Comparison of ENCODE assay signal across 1 cellular context in the genomic region with DNA sequence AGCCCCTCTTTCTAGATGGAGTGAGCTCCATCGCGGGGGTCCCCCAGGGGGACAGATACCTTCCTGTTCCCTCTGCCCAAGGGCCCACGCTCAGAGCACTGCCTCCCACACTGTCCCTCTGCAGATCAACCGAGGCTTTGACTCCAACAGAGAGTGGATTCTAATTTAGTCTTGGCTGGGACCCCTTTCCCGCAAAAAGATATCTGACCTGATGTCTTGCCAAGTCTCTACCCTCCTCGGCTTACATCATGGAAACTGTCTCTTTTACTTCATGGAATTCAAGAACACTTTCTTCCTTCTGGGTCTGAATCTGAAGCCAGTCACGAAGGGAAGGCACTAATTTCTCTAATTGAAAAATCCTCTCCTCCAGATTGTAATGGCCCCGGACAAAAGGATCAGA.
TF ChIP-seq lines count a peak whose summit lies in the region.

No MANE protein-coding gene starts in this region.

TF ChIP-seq in HCT116, 20 proteins besides CTCF, POLR2A, EP300 and RAD21:
- TF ChIP-seq, protein P1, sequence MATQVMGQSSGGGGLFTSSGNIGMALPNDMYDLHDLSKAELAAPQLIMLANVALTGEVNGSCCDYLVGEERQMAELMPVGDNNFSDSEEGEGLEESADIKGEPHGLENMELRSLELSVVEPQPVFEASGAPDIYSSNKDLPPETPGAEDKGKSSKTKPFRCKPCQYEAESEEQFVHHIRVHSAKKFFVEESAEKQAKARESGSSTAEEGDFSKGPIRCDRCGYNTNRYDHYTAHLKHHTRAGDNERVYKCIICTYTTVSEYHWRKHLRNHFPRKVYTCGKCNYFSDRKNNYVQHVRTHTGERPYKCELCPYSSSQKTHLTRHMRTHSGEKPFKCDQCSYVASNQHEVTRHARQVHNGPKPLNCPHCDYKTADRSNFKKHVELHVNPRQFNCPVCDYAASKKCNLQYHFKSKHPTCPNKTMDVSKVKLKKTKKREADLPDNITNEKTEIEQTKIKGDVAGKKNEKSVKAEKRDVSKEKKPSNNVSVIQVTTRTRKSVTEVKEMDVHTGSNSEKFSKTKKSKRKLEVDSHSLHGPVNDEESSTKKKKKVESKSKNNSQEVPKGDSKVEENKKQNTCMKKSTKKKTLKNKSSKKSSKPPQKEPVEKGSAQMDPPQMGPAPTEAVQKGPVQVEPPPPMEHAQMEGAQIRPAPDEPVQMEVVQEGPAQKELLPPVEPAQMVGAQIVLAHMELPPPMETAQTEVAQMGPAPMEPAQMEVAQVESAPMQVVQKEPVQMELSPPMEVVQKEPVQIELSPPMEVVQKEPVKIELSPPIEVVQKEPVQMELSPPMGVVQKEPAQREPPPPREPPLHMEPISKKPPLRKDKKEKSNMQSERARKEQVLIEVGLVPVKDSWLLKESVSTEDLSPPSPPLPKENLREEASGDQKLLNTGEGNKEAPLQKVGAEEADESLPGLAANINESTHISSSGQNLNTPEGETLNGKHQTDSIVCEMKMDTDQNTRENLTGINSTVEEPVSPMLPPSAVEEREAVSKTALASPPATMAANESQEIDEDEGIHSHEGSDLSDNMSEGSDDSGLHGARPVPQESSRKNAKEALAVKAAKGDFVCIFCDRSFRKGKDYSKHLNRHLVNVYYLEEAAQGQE (IDR thresholded peaks at IDR 0.05; ENCODE audit: low read depth): no peak
- no peak for TF ChIP-seq EZH2phosphoT487 (IDR thresholded peaks at IDR 0.05; ENCODE audit: borderline replicate concordance)
- TF ChIP-seq SP1 (IDR thresholded peaks at IDR 0.05; ENCODE audit: low read depth): no peak
- no peak for TF ChIP-seq SRF (IDR thresholded peaks at IDR 0.05; ENCODE audit: low read depth)
